ENCODE assay signal across 12 cellular contexts in genomic region chr7:103811997-103812396, GRCh38.
DNase-seq lines count a peak whose midpoint lies in the region; ATAC-seq and TF ChIP-seq lines count a peak whose summit lies in the region.
"Had no signal": no experiment of that assay in that cellular context is flagged by ENCODE, and none has a peak within 500 bp of the region (broad histone marks: within the 10 kb centered on the region; RNA-seq: fewer than 3 reads in every experiment).

No MANE protein-coding gene starts in this region.

- H3K27me3 Mint-ChIP-seq in CD8-positive, alpha-beta T cell (ENCODE audit: low read depth): peaks cover 4% of the 10 kb centered on the region
- H3K27me3 Mint-ChIP-seq in effector memory CD8-positive, alpha-beta T cell: no peaks in the 10 kb centered on the region

- H3K4me3 Mint-ChIP-seq in CD8-positive, alpha-beta T cell: peak overlapping the region; percentile 54
- peak overlapping the region; percentile 36 to 39 for H3K4me3 Mint-ChIP-seq in effector memory CD8-positive, alpha-beta T cell

- TF ChIP-seq CTCF in CD8-positive, alpha-beta T cell (IDR thresholded peaks at IDR 0.05): no peak
- no peak for TF ChIP-seq CTCF in WERI-Rb-1 (IDR thresholded peaks at IDR 0.05; ENCODE audit: low read depth, low read length)

- no peak overlapping the region for H3K4me3 ChIP-seq in CD8-positive, alpha-beta T cell (ENCODE audit: low read depth, low read length)
- H3K4me3 ChIP-seq in WERI-Rb-1 (ENCODE audit: low read depth, low read length): no peak overlapping the region

- intact Hi-C loops in CD8-positive, alpha-beta T cell (cut with DNase I, micrococcal nuclease): no loop called here

- ATAC-seq in CD8-positive, alpha-beta T cell: peak; percentile 48
- ATAC-seq in GM19043 (IDR thresholded peaks at IDR 0.05; ENCODE audit: low read depth, unreplicated experiment): peak; percentile 77
- peak; percentile 82 for ATAC-seq in HG03342 (IDR thresholded peaks at IDR 0.05; ENCODE audit: unreplicated experiment)
- no peak for ATAC-seq in effector memory CD8-positive, alpha-beta T cell (replicated peaks)
- ATAC-seq: HCT116 had no signal

- no peaks in the 10 kb centered on the region for H3K9me3 Mint-ChIP-seq in CD8-positive, alpha-beta T cell
- no peaks in the 10 kb centered on the region for H3K9me3 Mint-ChIP-seq in effector memory CD8-positive, alpha-beta T cell

- CTCF ChIA-PET in CD8-positive, alpha-beta T cell (lab: Charles Lee): no interaction called here

- no peaks in the 10 kb centered on the region for H3K4me1 ChIP-seq in CD8-positive, alpha-beta T cell (ENCODE audit: insufficient read depth, low read length)

- peak overlapping the region; percentile 4 for H3K27ac Mint-ChIP-seq in CD8-positive, alpha-beta T cell
- H3K27ac Mint-ChIP-seq in effector memory CD8-positive, alpha-beta T cell: no peak overlapping the region

- POLR2A ChIA-PET in CD8-positive, alpha-beta T cell (lab: Charles Lee): no interaction called here

- H3K36me3 Mint-ChIP-seq in CD8-positive, alpha-beta T cell: no peaks in the 10 kb centered on the region
- H3K36me3 Mint-ChIP-seq in effector memory CD8-positive, alpha-beta T cell (ENCODE audit: insufficient read depth): no peaks in the 10 kb centered on the region

- H3K27me3 ChIP-seq in CD8-positive, alpha-beta T cell (ENCODE audit: insufficient read depth, low read length): no peaks in the 10 kb centered on the region
- H3K27me3 ChIP-seq in WERI-Rb-1 (ENCODE audit: insufficient read depth, low read depth, severe bottlenecking): no peaks in the 10 kb centered on the region

- no peaks in the 10 kb centered on the region for H3K36me3 ChIP-seq in CD8-positive, alpha-beta T cell (ENCODE audit: insufficient read depth, low read length)
- H3K36me3 ChIP-seq in WERI-Rb-1: no peaks in the 10 kb centered on the region

- DNase-seq in CD8-positive, alpha-beta T cell: no peak
- DNase-seq in effector memory CD8-positive, alpha-beta T cell: no peak
- DNase-seq in ureter (ENCODE audit: low spot score) (no peak), SK-N-DZ (ENCODE audit: low spot score) (no peak), WERI-Rb-1 (no peak)
- no peak for DNase-seq in stimulated activated CD4-positive, alpha-beta T cell treated with anti-CD3 and anti-CD28 coated beads, Interleukin-2, amount 100 ng/mL, for 24 hours
- DNase-seq: central memory CD4-positive, alpha-beta T cell; DMS 273 treated with DMSO at 0.1 percent for 48 hours; NCI-H1694 had no signal

- H3K9me3 ChIP-seq in CD8-positive, alpha-beta T cell (ENCODE audit: low read length): no peaks in the 10 kb centered on the region
- H3K9me3 ChIP-seq in WERI-Rb-1 (ENCODE audit: severe bottlenecking): no peaks in the 10 kb centered on the region

- H3K4me1 Mint-ChIP-seq in CD8-positive, alpha-beta T cell (ENCODE audit: low read depth): peaks cover 28% of the 10 kb centered on the region
- peaks cover 3 to 13% of the 10 kb centered on the region in 2 donors for H3K4me1 Mint-ChIP-seq in effector memory CD8-positive, alpha-beta T cell (ENCODE audit: low read depth in 2 of 2)

- H3K27ac ChIP-seq in CD8-positive, alpha-beta T cell (ENCODE audit: low read depth, low read length): no peak overlapping the region
- no peak overlapping the region for H3K27ac ChIP-seq in WERI-Rb-1
